ENCODE assay signal across 8 cellular contexts in the genomic region with DNA sequence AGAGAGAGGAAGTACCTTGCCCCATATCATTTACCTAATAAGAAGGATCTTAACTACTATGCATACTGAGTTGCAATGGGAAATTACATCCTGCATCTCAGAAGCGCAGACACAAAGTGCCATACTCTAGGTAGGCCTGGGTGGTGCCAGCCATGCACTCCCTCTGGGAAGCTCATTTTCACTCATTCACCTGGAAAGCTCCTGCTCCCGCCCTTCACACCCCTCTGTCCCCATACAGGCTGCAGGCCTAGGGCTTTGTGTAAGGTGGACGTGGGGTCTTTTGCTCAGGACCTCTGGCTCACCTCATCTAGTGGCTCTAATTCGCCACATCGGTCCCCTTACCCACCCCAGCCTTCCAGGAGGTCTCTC. TPM values are rescaled to one million over a fixed set of nuclear protein-coding genes. Genes with fewer than 3 reads are reported as not detected.
DNase-seq lines count a peak whose midpoint lies in the region; ATAC-seq and TF ChIP-seq lines count a peak whose summit lies in the region.

No MANE protein-coding gene starts in this region.

- CTCF ChIA-PET in BJ (lab: Yijun Ruan, JAX) = no interaction called here

- H3K27me3 Mint-ChIP-seq in naive thymus-derived CD8-positive, alpha-beta T cell = no peaks in the 10 kb centered on the region

- peak overlapping the region; percentile 44; the same call in 1 of the 2 replicates for H2AFZ ChIP-seq in KMS-11 (ENCODE audit: low read depth)

- POLR2A ChIA-PET in BJ (lab: Charles Lee) = interaction anchor here (1.9 kb wide), 1 partner anchor 13 kb away, joined by 8 read pairs; the partner anchor contains the start of gene OSCP1
- POLR2A ChIA-PET in naive thymus-derived CD8-positive, alpha-beta T cell (lab: Charles Lee) = interaction anchor here (0.8 to 2.0 kb wide), 5 partner anchors 8 to 533 kb away, joined by 3 to 35 read pairs (median 6); partner anchors contain the start of genes AGO3, LSM10, OSCP1 and THRAP3

- peak overlapping the region; percentile 78; the same call in 1 of the 2 replicates for H3K9ac ChIP-seq in KMS-11

- no peak for TF ChIP-seq CTCF in BJ (IDR thresholded peaks at IDR 0.05; ENCODE audit: insufficient read depth, low read depth, low read length)
- TF ChIP-seq CTCF in KMS-11 (conservative IDR thresholded peaks at IDR 0.05; ENCODE audit: low read depth, low read length) = no peak

- H4K20me1 ChIP-seq in KMS-11 (ENCODE audit: insufficient read depth) = no peaks in the 10 kb centered on the region

- H3K79me2 ChIP-seq in KMS-11 (ENCODE audit: insufficient read depth, low read depth) = peaks cover 8% of the 10 kb centered on the region

- H3K27ac Mint-ChIP-seq in naive thymus-derived CD8-positive, alpha-beta T cell = peak overlapping the region in 9 of 10 donors; percentile 95 to 99 (median 98)

- peaks cover 8 to 31% (median 9%) of the 10 kb centered on the region in 3 donors for H3K36me3 Mint-ChIP-seq in naive thymus-derived CD8-positive, alpha-beta T cell

- peak overlapping the region; percentile 81 for H3K4me3 ChIP-seq in BJ (ENCODE audit: low read depth, low read length)
- H3K4me3 ChIP-seq in KMS-11 (IDR thresholded peaks at IDR 0.05; ENCODE audit: insufficient read depth, low read depth, low read length) = no peak overlapping the region
- H3K4me3 ChIP-seq in ectodermal cell (ENCODE audit: insufficient read depth, low read depth, low read length) = peak overlapping the region; percentile 93

- H3K9me3 Mint-ChIP-seq in naive thymus-derived CD8-positive, alpha-beta T cell = no peaks in the 10 kb centered on the region

- H3K4me1 ChIP-seq in KMS-11 (ENCODE audit: low read depth, poor library complexity, severe bottlenecking) (peaks cover 19% of the 10 kb centered on the region), ectodermal cell (ENCODE audit: control insufficient read depth, insufficient read depth, low read length) (no peaks in the 10 kb centered on the region)

- H3K4me3 Mint-ChIP-seq in naive thymus-derived CD8-positive, alpha-beta T cell = peak overlapping the region; percentile 95 to 100 (median 98)

- WGBS in ectodermal cell, 2 experiments = 10% methylated on average over 5 of the region's 5 CpGs

- DNase-seq in BJ (ENCODE audit: low read depth) = no peak
- DNase-seq in naive thymus-derived CD8-positive, alpha-beta T cell = no peak
- DNase-seq in T-helper 9 cell = no peak
- no peak for DNase-seq in activated effector memory CD4-positive, alpha-beta T cell treated with Interleukin-2 at 50 U/mL for 16 hours
- DNase-seq in NCI-H2227 (lab: John Stamatoyannopoulos, UW; ENCODE audit: unreplicated experiment) = no peak

- H3K27ac ChIP-seq in KMS-11 = peak overlapping the region; percentile 77; the same call in 1 of the 2 replicates
- H3K27ac ChIP-seq in ectodermal cell (ENCODE audit: insufficient read depth, low read depth, low read length, poor library complexity, severe bottlenecking) = no peak overlapping the region

- no peak for ATAC-seq in naive thymus-derived CD8-positive, alpha-beta T cell
- no peak for ATAC-seq in GM21528 (IDR thresholded peaks at IDR 0.05; ENCODE audit: low FRiP score, unreplicated experiment)

- peaks cover 17 to 41% (median 38%) of the 10 kb centered on the region in 4 donors for H3K4me1 Mint-ChIP-seq in naive thymus-derived CD8-positive, alpha-beta T cell

- H3K27me3 ChIP-seq in BJ (ENCODE audit: control insufficient read depth, insufficient read depth, low read length) (no peaks in the 10 kb centered on the region), KMS-11 (ENCODE audit: insufficient read depth, low read depth) (no peaks in the 10 kb centered on the region), ectodermal cell (ENCODE audit: control insufficient read depth, insufficient read depth, low read length, poor library complexity, severe bottlenecking) (no peaks in the 10 kb centered on the region)

- peak overlapping the region; percentile 56 for H3K4me2 ChIP-seq in KMS-11

- H3K9me3 ChIP-seq in ectodermal cell (ENCODE audit: control insufficient read depth, low read length) = no peaks in the 10 kb centered on the region

- H3K36me3 ChIP-seq in BJ (ENCODE audit: control insufficient read depth, insufficient read depth, low read length) = peaks cover 11% of the 10 kb centered on the region
- no peaks in the 10 kb centered on the region for H3K36me3 ChIP-seq in KMS-11 (ENCODE audit: insufficient read depth)
- peaks cover 9% of the 10 kb centered on the region for H3K36me3 ChIP-seq in ectodermal cell (ENCODE audit: control insufficient read depth, insufficient read depth, low read length)

RNA-seq across cellular contexts. Expression of gene MRPS15, which starts 0.8 kb away (rescaled TPM):
- polyA plus RNA-seq in BJ (2011; rRNA removed) = 34.4 and 57.3 TPM in 2 replicates
- 7.3 and 9.6 TPM in 2 replicates for polyA minus RNA-seq in BJ (2011; rRNA and poly(A)+ RNA removed)
- 103 TPM for polyA plus RNA-seq in ectodermal cell (2013, experiment 1 of 4)
- 88.9 TPM for polyA plus RNA-seq in ectodermal cell (2013, experiment 2 of 4)
- 104 TPM for polyA plus RNA-seq in ectodermal cell (2013, experiment 3 of 4)
- polyA plus RNA-seq in ectodermal cell (2013, experiment 4 of 4) = 116 TPM
- 10 to 100 TPM; 38.6 to 41.4 TPM for total RNA-seq in naive thymus-derived CD8-positive, alpha-beta T cell
- 10 to 100 TPM; 87.2 to 95.9 (median 87.7) TPM for polyA plus RNA-seq in naive thymus-derived CD8-positive, alpha-beta T cell

RNA-seq across cellular contexts. Expression of gene OSCP1, which starts 13.1 kb away (rescaled TPM):
- polyA plus RNA-seq in BJ (2011; rRNA removed) = 9.6 and 11.5 TPM in 2 replicates
- polyA minus RNA-seq in BJ (2011; rRNA and poly(A)+ RNA removed) = 8.2 and 11.7 TPM in 2 replicates
- polyA plus RNA-seq in ectodermal cell (2013, experiment 1 of 4) = 10.8 TPM
- polyA plus RNA-seq in ectodermal cell (2013, experiment 2 of 4) = 12.5 TPM
- 8.2 TPM for polyA plus RNA-seq in ectodermal cell (2013, experiment 3 of 4)
- polyA plus RNA-seq in ectodermal cell (2013, experiment 4 of 4) = 8.8 TPM
- total RNA-seq in naive thymus-derived CD8-positive, alpha-beta T cell = 1 to 10 TPM; 1.4 to 1.5 TPM
- 1 to 10 TPM in 1 of 3 donors, under 1 TPM in 2; 0.24 to 1.7 (median 0.94) TPM for polyA plus RNA-seq in naive thymus-derived CD8-positive, alpha-beta T cell

RNA-seq across cellular contexts. Expression of gene CSF3R, which starts 19.3 kb away (rescaled TPM):
- polyA plus RNA-seq in BJ (2011; rRNA removed) = not detected in 2 replicates
- polyA minus RNA-seq in BJ (2011; rRNA and poly(A)+ RNA removed) = not detected in 2 replicates
- polyA plus RNA-seq in ectodermal cell (2013, experiment 1 of 4) = not detected
- polyA plus RNA-seq in ectodermal cell (2013, experiment 2 of 4) = 0.12 TPM
- 0.37 TPM for polyA plus RNA-seq in ectodermal cell (2013, experiment 3 of 4)
- 0.12 TPM for polyA plus RNA-seq in ectodermal cell (2013, experiment 4 of 4)
- total RNA-seq in naive thymus-derived CD8-positive, alpha-beta T cell = under 1 TPM in 1 of 2 experiments, not detected in 1; 0.44 TPM
- under 1 TPM in 2 of 3 donors, not detected in 1; 0.10 to 0.20 TPM for polyA plus RNA-seq in naive thymus-derived CD8-positive, alpha-beta T cell
